ENCODE assay signal across 1 cellular context in the genomic region with DNA sequence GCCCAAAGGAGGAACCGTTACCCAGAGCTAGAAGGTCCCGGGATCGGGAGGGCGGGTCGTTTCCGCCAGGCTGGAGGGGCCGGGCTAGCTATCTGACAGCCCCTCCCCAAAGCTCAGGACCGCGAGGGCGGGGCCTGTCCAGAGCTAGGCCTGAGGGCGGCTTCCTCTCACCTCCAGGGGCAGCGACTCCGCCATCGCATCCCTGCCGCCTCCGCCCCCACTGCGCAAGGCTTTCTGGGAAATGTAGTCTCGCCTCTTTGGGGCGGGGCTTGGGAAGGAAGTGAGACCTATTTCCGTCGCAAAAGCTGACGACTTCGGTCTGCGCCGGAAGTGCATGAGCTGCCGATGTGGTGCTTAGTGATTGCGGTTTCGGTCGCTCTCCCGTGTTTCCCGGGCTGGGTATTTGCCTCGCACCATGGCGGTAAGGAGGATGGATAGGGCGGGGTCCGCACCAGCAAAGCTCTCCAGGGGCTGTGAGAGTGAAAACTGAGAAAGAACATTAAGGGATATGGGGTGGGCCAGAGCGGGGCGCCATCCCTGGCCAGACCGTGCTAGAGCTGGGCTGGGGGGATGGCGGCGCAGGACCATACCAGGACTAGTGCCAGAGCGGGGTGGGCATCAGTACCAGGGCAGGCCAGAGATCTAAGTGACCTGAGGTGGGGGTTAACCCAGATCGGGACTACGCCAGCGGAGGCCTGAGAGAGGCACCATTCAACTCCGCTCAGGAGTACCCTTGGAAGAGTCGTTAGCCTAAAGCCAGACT.
TF ChIP-seq lines count a peak whose summit lies in the region.

A gene (plus strand): TSS at position 327 of the 763 bp plus-strand sequence. CDS start 89 bp downstream, at position 416.

TF ChIP-seq in HepG2, 621 proteins besides CTCF, POLR2A, EP300 and RAD21 (continued from another document and continues in another):
- TF ChIP-seq, protein P1, sequence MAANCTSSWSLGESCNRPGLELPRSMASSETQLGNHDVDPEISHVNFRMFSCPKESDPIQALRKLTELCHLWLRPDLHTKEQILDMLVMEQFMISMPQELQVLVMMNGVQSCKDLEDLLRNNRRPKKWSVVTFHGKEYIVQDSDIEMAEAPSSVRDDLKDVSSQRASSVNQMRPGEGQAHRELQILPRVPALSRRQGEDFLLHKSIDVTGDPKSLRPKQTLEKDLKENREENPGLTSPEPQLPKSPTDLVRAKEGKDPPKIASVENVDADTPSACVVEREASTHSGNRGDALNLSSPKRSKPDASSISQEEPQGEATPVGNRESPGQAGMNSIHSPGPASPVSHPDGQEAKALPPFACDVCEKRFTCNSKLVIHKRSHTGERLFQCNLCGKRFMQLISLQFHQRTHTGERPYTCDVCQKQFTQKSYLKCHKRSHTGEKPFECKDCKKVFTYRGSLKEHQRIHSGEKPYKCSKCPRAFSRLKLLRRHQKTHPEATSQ (CRISPR knock-in tag; IDR thresholded peaks at IDR 0.05; ENCODE audit: borderline replicate concordance), result peak; percentile 61; the same call in 1 of the 2 replicates
- TF ChIP-seq CBX5 (CRISPR knock-in tag; IDR thresholded peaks at IDR 0.05; ENCODE audit: borderline replicate concordance), result peak; percentile 85; the same call in 1 of the 2 replicates
- TF ChIP-seq MAFG (CRISPR knock-in tag; IDR thresholded peaks at IDR 0.05), result no peak
- TF ChIP-seq, protein P2, sequence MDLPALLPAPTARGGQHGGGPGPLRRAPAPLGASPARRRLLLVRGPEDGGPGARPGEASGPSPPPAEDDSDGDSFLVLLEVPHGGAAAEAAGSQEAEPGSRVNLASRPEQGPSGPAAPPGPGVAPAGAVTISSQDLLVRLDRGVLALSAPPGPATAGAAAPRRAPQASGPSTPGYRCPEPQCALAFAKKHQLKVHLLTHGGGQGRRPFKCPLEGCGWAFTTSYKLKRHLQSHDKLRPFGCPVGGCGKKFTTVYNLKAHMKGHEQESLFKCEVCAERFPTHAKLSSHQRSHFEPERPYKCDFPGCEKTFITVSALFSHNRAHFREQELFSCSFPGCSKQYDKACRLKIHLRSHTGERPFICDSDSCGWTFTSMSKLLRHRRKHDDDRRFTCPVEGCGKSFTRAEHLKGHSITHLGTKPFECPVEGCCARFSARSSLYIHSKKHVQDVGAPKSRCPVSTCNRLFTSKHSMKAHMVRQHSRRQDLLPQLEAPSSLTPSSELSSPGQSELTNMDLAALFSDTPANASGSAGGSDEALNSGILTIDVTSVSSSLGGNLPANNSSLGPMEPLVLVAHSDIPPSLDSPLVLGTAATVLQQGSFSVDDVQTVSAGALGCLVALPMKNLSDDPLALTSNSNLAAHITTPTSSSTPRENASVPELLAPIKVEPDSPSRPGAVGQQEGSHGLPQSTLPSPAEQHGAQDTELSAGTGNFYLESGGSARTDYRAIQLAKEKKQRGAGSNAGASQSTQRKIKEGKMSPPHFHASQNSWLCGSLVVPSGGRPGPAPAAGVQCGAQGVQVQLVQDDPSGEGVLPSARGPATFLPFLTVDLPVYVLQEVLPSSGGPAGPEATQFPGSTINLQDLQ (CRISPR knock-in tag; IDR thresholded peaks at IDR 0.05), result no peak
- TF ChIP-seq, protein P3, sequence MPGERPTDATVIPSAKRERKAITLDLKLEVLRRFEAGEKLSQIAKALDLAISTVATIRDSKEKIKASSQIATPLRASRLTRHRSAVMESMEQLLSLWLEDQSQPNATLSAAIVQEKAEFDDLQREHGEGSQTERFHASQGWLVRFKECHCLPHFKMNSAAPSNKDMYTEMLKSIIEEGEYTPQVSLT (CRISPR knock-in tag; IDR thresholded peaks at IDR 0.05; ENCODE audit: borderline replicate concordance, low read depth), result no peak; the same call in 1 of the 2 replicates
- TF ChIP-seq THAP11 (CRISPR knock-in tag; IDR thresholded peaks at IDR 0.05), result peak; percentile 100
- TF ChIP-seq TBX2 (CRISPR knock-in tag; IDR thresholded peaks at IDR 0.05; ENCODE audit: borderline replicate concordance), result peak; percentile 60; the same call in 1 of the 2 replicates
- TF ChIP-seq RARA (CRISPR knock-in tag; IDR thresholded peaks at IDR 0.05), result no peak; the same call in 1 of the 2 replicates
- no peak for TF ChIP-seq ZNF7 (CRISPR knock-in tag; IDR thresholded peaks at IDR 0.05)
- no peak for TF ChIP-seq ZNF30 (CRISPR knock-in tag; IDR thresholded peaks at IDR 0.05)
- TF ChIP-seq, protein P4, sequence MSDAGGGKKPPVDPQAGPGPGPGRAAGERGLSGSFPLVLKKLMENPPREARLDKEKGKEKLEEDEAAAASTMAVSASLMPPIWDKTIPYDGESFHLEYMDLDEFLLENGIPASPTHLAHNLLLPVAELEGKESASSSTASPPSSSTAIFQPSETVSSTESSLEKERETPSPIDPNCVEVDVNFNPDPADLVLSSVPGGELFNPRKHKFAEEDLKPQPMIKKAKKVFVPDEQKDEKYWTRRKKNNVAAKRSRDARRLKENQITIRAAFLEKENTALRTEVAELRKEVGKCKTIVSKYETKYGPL (CRISPR knock-in tag; IDR thresholded peaks at IDR 0.05), result no peak
- TF ChIP-seq, protein P5, sequence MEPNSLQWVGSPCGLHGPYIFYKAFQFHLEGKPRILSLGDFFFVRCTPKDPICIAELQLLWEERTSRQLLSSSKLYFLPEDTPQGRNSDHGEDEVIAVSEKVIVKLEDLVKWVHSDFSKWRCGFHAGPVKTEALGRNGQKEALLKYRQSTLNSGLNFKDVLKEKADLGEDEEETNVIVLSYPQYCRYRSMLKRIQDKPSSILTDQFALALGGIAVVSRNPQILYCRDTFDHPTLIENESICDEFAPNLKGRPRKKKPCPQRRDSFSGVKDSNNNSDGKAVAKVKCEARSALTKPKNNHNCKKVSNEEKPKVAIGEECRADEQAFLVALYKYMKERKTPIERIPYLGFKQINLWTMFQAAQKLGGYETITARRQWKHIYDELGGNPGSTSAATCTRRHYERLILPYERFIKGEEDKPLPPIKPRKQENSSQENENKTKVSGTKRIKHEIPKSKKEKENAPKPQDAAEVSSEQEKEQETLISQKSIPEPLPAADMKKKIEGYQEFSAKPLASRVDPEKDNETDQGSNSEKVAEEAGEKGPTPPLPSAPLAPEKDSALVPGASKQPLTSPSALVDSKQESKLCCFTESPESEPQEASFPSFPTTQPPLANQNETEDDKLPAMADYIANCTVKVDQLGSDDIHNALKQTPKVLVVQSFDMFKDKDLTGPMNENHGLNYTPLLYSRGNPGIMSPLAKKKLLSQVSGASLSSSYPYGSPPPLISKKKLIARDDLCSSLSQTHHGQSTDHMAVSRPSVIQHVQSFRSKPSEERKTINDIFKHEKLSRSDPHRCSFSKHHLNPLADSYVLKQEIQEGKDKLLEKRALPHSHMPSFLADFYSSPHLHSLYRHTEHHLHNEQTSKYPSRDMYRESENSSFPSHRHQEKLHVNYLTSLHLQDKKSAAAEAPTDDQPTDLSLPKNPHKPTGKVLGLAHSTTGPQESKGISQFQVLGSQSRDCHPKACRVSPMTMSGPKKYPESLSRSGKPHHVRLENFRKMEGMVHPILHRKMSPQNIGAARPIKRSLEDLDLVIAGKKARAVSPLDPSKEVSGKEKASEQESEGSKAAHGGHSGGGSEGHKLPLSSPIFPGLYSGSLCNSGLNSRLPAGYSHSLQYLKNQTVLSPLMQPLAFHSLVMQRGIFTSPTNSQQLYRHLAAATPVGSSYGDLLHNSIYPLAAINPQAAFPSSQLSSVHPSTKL (CRISPR knock-in tag; IDR thresholded peaks at IDR 0.05), result peak; percentile 70
- TF ChIP-seq PAF1 (CRISPR knock-in tag; IDR thresholded peaks at IDR 0.05), result no peak
- peak; percentile 96 for TF ChIP-seq ZNF605 (CRISPR knock-in tag; IDR thresholded peaks at IDR 0.05)
- peak; percentile 30; the same call in 1 of the 2 replicates for TF ChIP-seq ZNF782 (CRISPR knock-in tag; IDR thresholded peaks at IDR 0.05; ENCODE audit: borderline replicate concordance)
- TF ChIP-seq ZNF543 (CRISPR knock-in tag; IDR thresholded peaks at IDR 0.05), result peak; percentile 59; the same call in 1 of the 2 replicates
- no peak for TF ChIP-seq ZNF878 (CRISPR knock-in tag; IDR thresholded peaks at IDR 0.05)
- TF ChIP-seq SMAD1 (CRISPR knock-in tag; IDR thresholded peaks at IDR 0.05; ENCODE audit: borderline replicate concordance, low read depth), result peak; percentile 92; the same call in 1 of the 2 replicates
- TF ChIP-seq ZNF777 (CRISPR knock-in tag; IDR thresholded peaks at IDR 0.05), result no peak; the same call in 1 of the 2 replicates
- no peak for TF ChIP-seq ZNF749 (CRISPR knock-in tag; IDR thresholded peaks at IDR 0.05; ENCODE audit: borderline replicate concordance)
- peak; percentile 100 for TF ChIP-seq GABPB1 (CRISPR knock-in tag; IDR thresholded peaks at IDR 0.05)
- 0 out of 2 replicates have a peak, but pooled peaks have one; percentile 60 for TF ChIP-seq MED13 (CRISPR knock-in tag; IDR thresholded peaks at IDR 0.05)
- peak; percentile 99 for TF ChIP-seq CBFB (CRISPR knock-in tag; IDR thresholded peaks at IDR 0.05)
- peak; percentile 82; the same call in 1 of the 2 replicates for TF ChIP-seq SMAD3 (CRISPR knock-in tag; IDR thresholded peaks at IDR 0.05)
- TF ChIP-seq RFX5 (IDR thresholded peaks at IDR 0.05; ENCODE audit: low read depth, low read length), result no peak
- no peak for TF ChIP-seq ZNF83 (CRISPR knock-in tag; IDR thresholded peaks at IDR 0.05; ENCODE audit: borderline replicate concordance)
- TF ChIP-seq, protein P6, sequence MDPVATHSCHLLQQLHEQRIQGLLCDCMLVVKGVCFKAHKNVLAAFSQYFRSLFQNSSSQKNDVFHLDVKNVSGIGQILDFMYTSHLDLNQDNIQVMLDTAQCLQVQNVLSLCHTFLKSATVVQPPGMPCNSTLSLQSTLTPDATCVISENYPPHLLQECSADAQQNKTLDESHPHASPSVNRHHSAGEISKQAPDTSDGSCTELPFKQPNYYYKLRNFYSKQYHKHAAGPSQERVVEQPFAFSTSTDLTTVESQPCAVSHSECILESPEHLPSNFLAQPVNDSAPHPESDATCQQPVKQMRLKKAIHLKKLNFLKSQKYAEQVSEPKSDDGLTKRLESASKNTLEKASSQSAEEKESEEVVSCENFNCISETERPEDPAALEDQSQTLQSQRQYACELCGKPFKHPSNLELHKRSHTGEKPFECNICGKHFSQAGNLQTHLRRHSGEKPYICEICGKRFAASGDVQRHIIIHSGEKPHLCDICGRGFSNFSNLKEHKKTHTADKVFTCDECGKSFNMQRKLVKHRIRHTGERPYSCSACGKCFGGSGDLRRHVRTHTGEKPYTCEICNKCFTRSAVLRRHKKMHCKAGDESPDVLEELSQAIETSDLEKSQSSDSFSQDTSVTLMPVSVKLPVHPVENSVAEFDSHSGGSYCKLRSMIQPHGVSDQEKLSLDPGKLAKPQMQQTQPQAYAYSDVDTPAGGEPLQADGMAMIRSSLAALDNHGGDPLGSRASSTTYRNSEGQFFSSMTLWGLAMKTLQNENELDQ (CRISPR knock-in tag; IDR thresholded peaks at IDR 0.05; ENCODE audit: borderline replicate concordance), result peak; percentile 89; the same call in 1 of the 2 replicates
- no peak for TF ChIP-seq NFATC3 (CRISPR knock-in tag; IDR thresholded peaks at IDR 0.05)
- peak; percentile 79; the same call in 1 of the 2 replicates for TF ChIP-seq KAT7 (CRISPR knock-in tag; IDR thresholded peaks at IDR 0.05; ENCODE audit: borderline replicate concordance)
- no peak for TF ChIP-seq SNRNP70 (IDR thresholded peaks at IDR 0.05; ENCODE audit: low read depth, low read length)
- TF ChIP-seq DPF2 (CRISPR knock-in tag; IDR thresholded peaks at IDR 0.05; ENCODE audit: borderline replicate concordance, low read depth), result no peak; the same call in 1 of the 2 replicates
- TF ChIP-seq ZNF850 (CRISPR knock-in tag; conservative IDR thresholded peaks at IDR 0.05), result peak; percentile 100
- TF ChIP-seq, protein P7, sequence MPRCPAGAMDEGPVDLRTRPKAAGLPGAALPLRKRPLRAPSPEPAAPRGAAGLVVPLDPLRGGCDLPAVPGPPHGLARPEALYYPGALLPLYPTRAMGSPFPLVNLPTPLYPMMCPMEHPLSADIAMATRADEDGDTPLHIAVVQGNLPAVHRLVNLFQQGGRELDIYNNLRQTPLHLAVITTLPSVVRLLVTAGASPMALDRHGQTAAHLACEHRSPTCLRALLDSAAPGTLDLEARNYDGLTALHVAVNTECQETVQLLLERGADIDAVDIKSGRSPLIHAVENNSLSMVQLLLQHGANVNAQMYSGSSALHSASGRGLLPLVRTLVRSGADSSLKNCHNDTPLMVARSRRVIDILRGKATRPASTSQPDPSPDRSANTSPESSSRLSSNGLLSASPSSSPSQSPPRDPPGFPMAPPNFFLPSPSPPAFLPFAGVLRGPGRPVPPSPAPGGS (CRISPR knock-in tag; IDR thresholded peaks at IDR 0.05), result no peak
- no peak for TF ChIP-seq FOXC1 (CRISPR knock-in tag; IDR thresholded peaks at IDR 0.05; ENCODE audit: borderline replicate concordance)
- TF ChIP-seq, protein P8, sequence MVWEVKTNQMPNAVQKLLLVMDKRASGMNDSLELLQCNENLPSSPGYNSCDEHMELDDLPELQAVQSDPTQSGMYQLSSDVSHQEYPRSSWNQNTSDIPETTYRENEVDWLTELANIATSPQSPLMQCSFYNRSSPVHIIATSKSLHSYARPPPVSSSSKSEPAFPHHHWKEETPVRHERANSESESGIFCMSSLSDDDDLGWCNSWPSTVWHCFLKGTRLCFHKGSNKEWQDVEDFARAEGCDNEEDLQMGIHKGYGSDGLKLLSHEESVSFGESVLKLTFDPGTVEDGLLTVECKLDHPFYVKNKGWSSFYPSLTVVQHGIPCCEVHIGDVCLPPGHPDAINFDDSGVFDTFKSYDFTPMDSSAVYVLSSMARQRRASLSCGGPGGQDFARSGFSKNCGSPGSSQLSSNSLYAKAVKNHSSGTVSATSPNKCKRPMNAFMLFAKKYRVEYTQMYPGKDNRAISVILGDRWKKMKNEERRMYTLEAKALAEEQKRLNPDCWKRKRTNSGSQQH (CRISPR knock-in tag; IDR thresholded peaks at IDR 0.05; ENCODE audit: low read depth), result peak; percentile 98
- no peak for TF ChIP-seq ZFP36 (IDR thresholded peaks at IDR 0.05; ENCODE audit: borderline replicate concordance, low read depth, low read length, partially characterized antibody)
- TF ChIP-seq, protein P9, sequence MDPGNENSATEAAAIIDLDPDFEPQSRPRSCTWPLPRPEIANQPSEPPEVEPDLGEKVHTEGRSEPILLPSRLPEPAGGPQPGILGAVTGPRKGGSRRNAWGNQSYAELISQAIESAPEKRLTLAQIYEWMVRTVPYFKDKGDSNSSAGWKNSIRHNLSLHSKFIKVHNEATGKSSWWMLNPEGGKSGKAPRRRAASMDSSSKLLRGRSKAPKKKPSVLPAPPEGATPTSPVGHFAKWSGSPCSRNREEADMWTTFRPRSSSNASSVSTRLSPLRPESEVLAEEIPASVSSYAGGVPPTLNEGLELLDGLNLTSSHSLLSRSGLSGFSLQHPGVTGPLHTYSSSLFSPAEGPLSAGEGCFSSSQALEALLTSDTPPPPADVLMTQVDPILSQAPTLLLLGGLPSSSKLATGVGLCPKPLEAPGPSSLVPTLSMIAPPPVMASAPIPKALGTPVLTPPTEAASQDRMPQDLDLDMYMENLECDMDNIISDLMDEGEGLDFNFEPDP (CRISPR knock-in tag; conservative IDR thresholded peaks at IDR 0.05), result no peak
- TF ChIP-seq, protein P10, sequence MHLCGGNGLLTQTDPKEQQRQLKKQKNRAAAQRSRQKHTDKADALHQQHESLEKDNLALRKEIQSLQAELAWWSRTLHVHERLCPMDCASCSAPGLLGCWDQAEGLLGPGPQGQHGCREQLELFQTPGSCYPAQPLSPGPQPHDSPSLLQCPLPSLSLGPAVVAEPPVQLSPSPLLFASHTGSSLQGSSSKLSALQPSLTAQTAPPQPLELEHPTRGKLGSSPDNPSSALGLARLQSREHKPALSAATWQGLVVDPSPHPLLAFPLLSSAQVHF (CRISPR knock-in tag; IDR thresholded peaks at IDR 0.05), result 0 out of 2 replicates have a peak, but pooled peaks have one; percentile 51
- TF ChIP-seq NCOA5 (CRISPR knock-in tag; IDR thresholded peaks at IDR 0.05), result no peak
- peak; percentile 95 for TF ChIP-seq POLR2G (IDR thresholded peaks at IDR 0.05; ENCODE audit: low read depth, low read length)
- TF ChIP-seq ZSCAN25 (CRISPR knock-in tag; IDR thresholded peaks at IDR 0.05), result peak; percentile 87; the same call in 1 of the 2 replicates
- peak; percentile 2; the same call in 1 of the 2 replicates for TF ChIP-seq KDM6A (CRISPR knock-in tag; IDR thresholded peaks at IDR 0.05; ENCODE audit: low read depth)
- peak; percentile 68; the same call in 1 of the 2 replicates for TF ChIP-seq ZNF766 (CRISPR knock-in tag; IDR thresholded peaks at IDR 0.05; ENCODE audit: borderline replicate concordance)
- no peak for TF ChIP-seq JUNB (CRISPR knock-in tag; IDR thresholded peaks at IDR 0.05; ENCODE audit: borderline replicate concordance)
